1 cellular context compared by ENCODE assay signal in the genomic region with DNA sequence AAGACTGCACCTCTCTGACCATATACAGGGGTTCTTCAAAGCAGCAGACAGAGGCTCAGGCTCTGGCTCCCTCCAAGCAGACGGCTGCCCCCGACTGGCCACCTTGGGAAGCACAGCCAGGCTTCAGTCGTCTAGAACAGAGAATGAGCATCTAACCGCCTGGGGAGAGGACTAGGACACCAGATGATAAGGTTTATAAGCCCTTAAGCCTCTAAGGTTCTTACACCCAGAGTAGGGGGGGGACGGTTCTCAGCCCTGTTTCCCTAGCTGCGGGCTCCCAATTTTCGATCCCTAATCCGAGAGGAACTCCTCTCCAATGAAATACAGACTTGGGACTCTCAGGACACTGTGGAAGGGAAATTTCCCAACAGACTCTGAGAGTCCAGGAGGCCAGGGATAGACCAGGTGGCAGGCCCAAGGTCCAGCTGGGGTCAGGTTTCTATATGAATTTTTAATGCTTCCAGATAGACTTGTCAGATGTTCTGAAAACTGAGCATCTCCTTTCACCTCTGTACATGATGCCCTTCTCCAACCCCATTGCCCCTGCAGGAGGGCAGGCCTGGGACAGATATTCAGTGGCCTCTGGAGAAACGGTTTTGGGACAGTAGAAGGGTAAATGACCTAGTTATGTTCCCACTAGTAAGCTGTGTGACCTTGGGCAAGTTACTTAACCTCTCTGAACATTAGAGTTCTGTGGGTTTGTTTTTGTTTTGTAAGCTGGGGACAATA.
TF ChIP-seq lines count a peak whose summit lies in the region.

No MANE protein-coding gene starts in this region.

TF ChIP-seq in K562, 482 proteins besides CTCF, POLR2A, EP300 and RAD21 (continues in another document):
- 0 out of 2 replicates have a peak, but pooled peaks have one; percentile 27 for TF ChIP-seq HCFC1 (IDR thresholded peaks at IDR 0.05; ENCODE audit: low read depth, low read length)
- no peak for TF ChIP-seq XRCC4 (IDR thresholded peaks at IDR 0.05; ENCODE audit: extremely low read depth, insufficient read depth, insufficient read length)
- TF ChIP-seq THRA (IDR thresholded peaks at IDR 0.05), result no peak
- TF ChIP-seq RFX5 (IDR thresholded peaks at IDR 0.05; ENCODE audit: low read depth, low read length), result no peak
- TF ChIP-seq, protein P1, sequence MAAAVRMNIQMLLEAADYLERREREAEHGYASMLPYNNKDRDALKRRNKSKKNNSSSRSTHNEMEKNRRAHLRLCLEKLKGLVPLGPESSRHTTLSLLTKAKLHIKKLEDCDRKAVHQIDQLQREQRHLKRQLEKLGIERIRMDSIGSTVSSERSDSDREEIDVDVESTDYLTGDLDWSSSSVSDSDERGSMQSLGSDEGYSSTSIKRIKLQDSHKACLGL (CRISPR knock-in tag; IDR thresholded peaks at IDR 0.05; ENCODE audit: borderline replicate concordance, poor library complexity, severe bottlenecking), result no peak
- TF ChIP-seq RCOR1 (IDR thresholded peaks at IDR 0.05; ENCODE audit: borderline replicate concordance in 1 of 2, low read depth in 2 of 2, low read length in 2 of 2), result peak in 1 of 2 experiments; percentile 73; a peak in 2 of 4 replicates
- no peak for TF ChIP-seq SRF (CRISPR knock-in tag; IDR thresholded peaks at IDR 0.05)
- peak; percentile 76; the same call in 1 of the 2 replicates for TF ChIP-seq ZNF764 (CRISPR knock-in tag; IDR thresholded peaks at IDR 0.05; ENCODE audit: low read depth)
- TF ChIP-seq RBM25 (IDR thresholded peaks at IDR 0.05; ENCODE audit: low read depth, low read length, severe bottlenecking), result peak; percentile 95
- TF ChIP-seq SMARCA5 (IDR thresholded peaks at IDR 0.05), result peak; percentile 85
- TF ChIP-seq MAZ (CRISPR knock-in tag; conservative IDR thresholded peaks at IDR 0.05 in 1 of 2, IDR thresholded peaks at IDR 0.05 in 1 of 2), result peak in 1 of 2 experiments; percentile 44; a peak in 3 of 4 replicates
- no peak for TF ChIP-seq SAFB2 (IDR thresholded peaks at IDR 0.05; ENCODE audit: borderline replicate concordance, low read depth, low read length, severe bottlenecking)
- peak; percentile 56 for TF ChIP-seq SMC3 (conservative IDR thresholded peaks at IDR 0.05; ENCODE audit: insufficient read depth, low read depth, low read length)
- no peak for TF ChIP-seq NFIX (CRISPR knock-in tag; IDR thresholded peaks at IDR 0.05; ENCODE audit: low read depth)
- no peak for TF ChIP-seq ZNF696 (CRISPR knock-in tag; conservative IDR thresholded peaks at IDR 0.05)
- TF ChIP-seq ETV5 (CRISPR knock-in tag; IDR thresholded peaks at IDR 0.05; ENCODE audit: low read depth), result 0 out of 2 replicates have a peak, but pooled peaks have one; percentile 11
- no peak for TF ChIP-seq ZNF253 (CRISPR knock-in tag; conservative IDR thresholded peaks at IDR 0.05)
- TF ChIP-seq PRPF4 (IDR thresholded peaks at IDR 0.05; ENCODE audit: insufficient read depth, low read depth, low read length, poor library complexity, severe bottlenecking), result no peak
- TF ChIP-seq GTF2F1 (IDR thresholded peaks at IDR 0.05; ENCODE audit: low read depth, low read length), result no peak
- no peak for TF ChIP-seq HNRNPK (IDR thresholded peaks at IDR 0.05; ENCODE audit: low read depth, low read length, poor library complexity, severe bottlenecking)
- TF ChIP-seq ZNF589 (CRISPR knock-in tag; IDR thresholded peaks at IDR 0.05; ENCODE audit: low read depth), result no peak
- no peak for TF ChIP-seq POLR2H (tag; IDR thresholded peaks at IDR 0.05; ENCODE audit: low read depth)
- TF ChIP-seq MEF2D (tag; conservative IDR thresholded peaks at IDR 0.05; ENCODE audit: low read depth), result no peak
- TF ChIP-seq TFAP4 (CRISPR knock-in tag; IDR thresholded peaks at IDR 0.05; ENCODE audit: borderline replicate concordance), result peak; percentile 65; the same call in 1 of the 2 replicates
- TF ChIP-seq JUN (IDR thresholded peaks at IDR 0.05; ENCODE audit: borderline replicate concordance, low read depth, low read length), result no peak
- no peak for TF ChIP-seq JUN (CRISPR knock-in tag; IDR thresholded peaks at IDR 0.05; ENCODE audit: borderline replicate concordance)
- 0 out of 2 replicates have a peak, but pooled peaks have one; percentile 16 for TF ChIP-seq MYC (IDR thresholded peaks at IDR 0.05; ENCODE audit: low read depth, low read length)
- no peak for TF ChIP-seq MYC (CRISPR knock-in tag; IDR thresholded peaks at IDR 0.05; ENCODE audit: borderline replicate concordance, low read depth)
- TF ChIP-seq TCF3 (CRISPR knock-in tag; IDR thresholded peaks at IDR 0.05), result peak; percentile 27; the same call in 1 of the 2 replicates
- no peak for TF ChIP-seq ZNF408 (CRISPR knock-in tag; IDR thresholded peaks at IDR 0.05; ENCODE audit: low read depth)
- TF ChIP-seq ZNF165 (CRISPR knock-in tag; IDR thresholded peaks at IDR 0.05; ENCODE audit: borderline replicate concordance), result no peak
- no peak for TF ChIP-seq CBX1 (IDR thresholded peaks at IDR 0.05; ENCODE audit: low read depth)
- TF ChIP-seq TEAD1 (CRISPR knock-in tag; IDR thresholded peaks at IDR 0.05), result no peak
- no peak for TF ChIP-seq ZNF699 (CRISPR knock-in tag; IDR thresholded peaks at IDR 0.05; ENCODE audit: insufficient replicate concordance)
- no peak for TF ChIP-seq C11orf30 (IDR thresholded peaks at IDR 0.05; ENCODE audit: low read depth)
- TF ChIP-seq, protein P2, sequence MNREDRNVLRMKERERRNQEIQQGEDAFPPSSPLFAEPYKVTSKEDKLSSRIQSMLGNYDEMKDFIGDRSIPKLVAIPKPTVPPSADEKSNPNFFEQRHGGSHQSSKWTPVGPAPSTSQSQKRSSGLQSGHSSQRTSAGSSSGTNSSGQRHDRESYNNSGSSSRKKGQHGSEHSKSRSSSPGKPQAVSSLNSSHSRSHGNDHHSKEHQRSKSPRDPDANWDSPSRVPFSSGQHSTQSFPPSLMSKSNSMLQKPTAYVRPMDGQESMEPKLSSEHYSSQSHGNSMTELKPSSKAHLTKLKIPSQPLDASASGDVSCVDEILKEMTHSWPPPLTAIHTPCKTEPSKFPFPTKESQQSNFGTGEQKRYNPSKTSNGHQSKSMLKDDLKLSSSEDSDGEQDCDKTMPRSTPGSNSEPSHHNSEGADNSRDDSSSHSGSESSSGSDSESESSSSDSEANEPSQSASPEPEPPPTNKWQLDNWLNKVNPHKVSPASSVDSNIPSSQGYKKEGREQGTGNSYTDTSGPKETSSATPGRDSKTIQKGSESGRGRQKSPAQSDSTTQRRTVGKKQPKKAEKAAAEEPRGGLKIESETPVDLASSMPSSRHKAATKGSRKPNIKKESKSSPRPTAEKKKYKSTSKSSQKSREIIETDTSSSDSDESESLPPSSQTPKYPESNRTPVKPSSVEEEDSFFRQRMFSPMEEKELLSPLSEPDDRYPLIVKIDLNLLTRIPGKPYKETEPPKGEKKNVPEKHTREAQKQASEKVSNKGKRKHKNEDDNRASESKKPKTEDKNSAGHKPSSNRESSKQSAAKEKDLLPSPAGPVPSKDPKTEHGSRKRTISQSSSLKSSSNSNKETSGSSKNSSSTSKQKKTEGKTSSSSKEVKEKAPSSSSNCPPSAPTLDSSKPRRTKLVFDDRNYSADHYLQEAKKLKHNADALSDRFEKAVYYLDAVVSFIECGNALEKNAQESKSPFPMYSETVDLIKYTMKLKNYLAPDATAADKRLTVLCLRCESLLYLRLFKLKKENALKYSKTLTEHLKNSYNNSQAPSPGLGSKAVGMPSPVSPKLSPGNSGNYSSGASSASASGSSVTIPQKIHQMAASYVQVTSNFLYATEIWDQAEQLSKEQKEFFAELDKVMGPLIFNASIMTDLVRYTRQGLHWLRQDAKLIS (CRISPR knock-in tag; IDR thresholded peaks at IDR 0.05), result no peak
- TF ChIP-seq HDAC3 (IDR thresholded peaks at IDR 0.05; ENCODE audit: borderline replicate concordance, partially characterized antibody), result no peak
- TF ChIP-seq ZFP36 (IDR thresholded peaks at IDR 0.05; ENCODE audit: low read depth, low read length, partially characterized antibody), result peak; percentile 85
- no peak for TF ChIP-seq ZNF655 (CRISPR knock-in tag; IDR thresholded peaks at IDR 0.05)
- TF ChIP-seq ZBTB17 (CRISPR knock-in tag; IDR thresholded peaks at IDR 0.05), result no peak
- peak; percentile 37; the same call in 1 of the 2 replicates for TF ChIP-seq CTBP1 (IDR thresholded peaks at IDR 0.05; ENCODE audit: borderline replicate concordance)
- peak; percentile 67 to 81 for TF ChIP-seq KDM1A (IDR thresholded peaks at IDR 0.05)
- no peak for TF ChIP-seq NR2C1 (IDR thresholded peaks at IDR 0.05)
- TF ChIP-seq NR2C1 (tag; IDR thresholded peaks at IDR 0.05), result no peak
- TF ChIP-seq, protein P3, sequence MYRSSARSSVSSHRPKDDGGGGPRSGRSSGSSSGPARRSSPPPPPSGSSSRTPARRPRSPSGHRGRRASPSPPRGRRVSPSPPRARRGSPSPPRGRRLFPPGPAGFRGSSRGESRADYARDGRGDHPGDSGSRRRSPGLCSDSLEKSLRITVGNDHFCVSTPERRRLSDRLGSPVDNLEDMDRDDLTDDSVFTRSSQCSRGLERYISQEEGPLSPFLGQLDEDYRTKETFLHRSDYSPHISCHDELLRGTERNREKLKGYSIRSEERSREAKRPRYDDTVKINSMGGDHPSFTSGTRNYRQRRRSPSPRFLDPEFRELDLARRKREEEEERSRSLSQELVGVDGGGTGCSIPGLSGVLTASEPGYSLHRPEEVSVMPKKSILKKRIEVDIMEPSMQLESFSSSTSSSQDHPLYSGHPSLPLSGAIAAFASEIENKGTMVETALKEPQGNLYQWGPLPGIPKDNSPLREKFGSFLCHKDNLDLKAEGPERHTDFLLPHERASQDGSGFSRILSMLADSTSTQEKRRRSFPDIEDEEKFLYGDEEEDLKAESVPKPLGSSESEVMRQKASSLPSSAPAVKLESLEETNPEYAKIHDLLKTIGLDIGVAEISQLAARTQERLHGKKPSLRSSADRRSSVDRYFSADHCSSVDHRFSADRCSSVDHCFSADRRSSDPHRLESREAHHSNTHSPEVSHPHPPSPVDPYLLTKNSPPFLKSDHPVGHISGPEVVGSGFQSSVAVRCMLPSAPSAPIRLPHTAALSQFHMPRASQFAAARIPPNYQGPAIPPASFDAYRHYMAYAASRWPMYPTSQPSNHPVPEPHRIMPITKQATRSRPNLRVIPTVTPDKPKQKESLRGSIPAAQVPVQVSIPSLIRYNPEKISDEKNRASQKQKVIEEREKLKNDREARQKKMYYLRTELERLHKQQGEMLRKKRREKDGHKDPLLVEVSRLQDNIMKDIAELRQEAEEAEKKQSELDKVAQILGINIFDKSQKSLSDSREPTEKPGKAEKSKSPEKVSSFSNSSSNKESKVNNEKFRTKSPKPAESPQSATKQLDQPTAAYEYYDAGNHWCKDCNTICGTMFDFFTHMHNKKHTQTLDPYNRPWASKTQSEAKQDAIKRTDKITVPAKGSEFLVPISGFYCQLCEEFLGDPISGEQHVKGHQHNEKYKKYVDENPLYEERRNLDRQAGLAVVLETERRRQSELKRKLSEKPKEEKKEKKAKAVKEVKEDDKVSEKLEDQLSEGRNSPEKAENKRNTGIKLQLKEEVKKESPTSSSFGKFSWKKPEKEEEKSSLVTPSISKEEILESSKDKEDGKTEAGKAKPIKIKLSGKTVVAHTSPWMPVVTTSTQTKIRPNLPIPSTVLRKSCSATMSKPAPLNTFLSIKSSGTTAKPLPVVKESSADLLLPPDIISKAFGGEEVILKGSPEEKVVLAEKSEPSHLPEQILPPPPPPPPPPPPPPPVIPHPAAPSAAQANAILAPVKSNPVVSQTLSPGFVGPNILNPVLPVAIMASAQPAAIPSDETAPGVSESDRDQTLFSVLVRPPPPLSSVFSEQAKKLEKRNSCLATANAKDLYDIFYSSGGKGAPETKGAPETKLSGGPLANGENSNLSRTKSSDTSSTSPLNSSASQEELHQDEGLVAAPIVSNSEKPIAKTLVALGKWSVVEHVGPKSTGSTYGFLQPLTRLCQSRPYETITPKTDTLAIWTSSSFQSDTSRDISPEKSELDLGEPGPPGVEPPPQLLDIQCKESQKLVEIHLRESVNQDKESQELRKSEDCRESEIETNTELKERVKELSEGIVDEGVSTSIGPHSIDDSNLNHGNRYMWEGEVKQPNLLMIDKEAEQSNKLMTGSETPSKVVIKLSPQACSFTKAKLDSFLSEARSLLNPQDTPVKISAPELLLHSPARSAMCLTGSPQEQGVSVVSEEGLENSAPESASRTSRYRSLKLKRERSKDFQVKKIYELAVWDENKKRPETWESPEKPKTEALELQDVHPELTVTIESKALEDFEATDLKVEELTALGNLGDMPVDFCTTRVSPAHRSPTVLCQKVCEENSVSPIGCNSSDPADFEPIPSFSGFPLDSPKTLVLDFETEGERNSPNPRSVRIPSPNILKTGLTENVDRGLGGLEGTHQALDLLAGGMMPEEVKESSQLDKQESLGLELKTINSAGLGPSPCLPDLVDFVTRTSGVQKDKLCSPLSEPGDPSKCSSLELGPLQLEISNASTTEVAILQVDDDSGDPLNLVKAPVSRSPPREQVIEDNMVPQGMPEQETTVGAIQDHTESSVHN (IDR thresholded peaks at IDR 0.05; ENCODE audit: borderline replicate concordance in 1 of 2, low read depth in 1 of 2), result no peak
- TF ChIP-seq BCOR (IDR thresholded peaks at IDR 0.05), result peak; percentile 95
- TF ChIP-seq ZNF143 (CRISPR knock-in tag; IDR thresholded peaks at IDR 0.05), result no peak
- no peak for TF ChIP-seq POLR3A (IDR thresholded peaks at IDR 0.05; ENCODE audit: borderline replicate concordance, extremely low read depth, insufficient read depth, insufficient read length)
